ENCODE assay signal across 9 cellular contexts in the genomic region with DNA sequence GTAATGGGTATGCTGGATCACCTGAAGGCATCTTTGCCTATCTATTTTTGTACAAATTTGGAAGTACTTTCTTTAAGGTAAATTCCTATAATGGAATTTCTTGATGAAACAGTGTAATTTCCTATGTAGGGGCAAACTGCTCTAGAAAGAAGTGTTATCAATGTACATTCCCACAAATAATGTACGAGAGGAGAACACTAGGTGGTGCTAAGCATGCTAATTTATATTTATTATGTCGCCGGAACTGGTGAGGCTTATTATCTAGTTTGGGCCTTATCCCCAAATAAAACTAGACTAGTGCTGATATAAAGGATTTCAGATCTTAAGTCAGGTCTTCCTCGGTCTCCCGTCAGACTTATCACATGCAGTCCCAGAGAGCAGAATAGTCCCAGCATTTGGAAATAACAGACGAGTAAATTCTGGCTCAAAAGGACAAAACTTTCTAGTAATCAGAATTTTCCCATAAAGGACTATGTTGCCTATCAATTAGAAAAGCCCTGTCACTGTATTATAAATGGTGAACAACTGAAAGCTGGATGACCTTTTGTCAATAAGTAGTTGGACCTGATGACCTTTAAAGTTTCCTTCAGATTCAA.
DNase-seq lines count a peak whose midpoint lies in the region; ATAC-seq and TF ChIP-seq lines count a peak whose summit lies in the region.
"Had no signal": no experiment of that assay in that cellular context is flagged by ENCODE, and none has a peak within 500 bp of the region (broad histone marks: within the 10 kb centered on the region; RNA-seq: fewer than 3 reads in every experiment).

No MANE protein-coding gene starts in this region.

- intact Hi-C loops in heart left ventricle (cut with DNase I): loop anchor here in 5 of 10 donors (5.0 to 10.0 kb wide), 2 partner anchors 136 to 139 kb away; no protein-coding TSS in a partner anchor
- intact Hi-C loops in cardiac septum (cut with DNase I): no loop called here
- intact Hi-C loops in vagina (cut with DNase I): no loop called here

- ATAC-seq in heart left ventricle: no peak
- no peak for ATAC-seq in HG03095 (IDR thresholded peaks at IDR 0.05; ENCODE audit: unreplicated experiment)
- ATAC-seq in GM18517 (IDR thresholded peaks at IDR 0.05; ENCODE audit: unreplicated experiment): no peak

- H3K36me3 ChIP-seq in heart left ventricle (no peaks in the 10 kb centered on the region), Peyer's patch (no peaks in the 10 kb centered on the region), vagina (no peaks in the 10 kb centered on the region)

- WGBS in heart left ventricle, 4 donors: 26 to 32% (median 30%) methylated on average over 6 of the region's 6 CpGs

- H3K9me3 ChIP-seq in heart left ventricle: no peaks in the 10 kb centered on the region
- no peaks in the 10 kb centered on the region for H3K9me3 ChIP-seq in Peyer's patch
- H3K9me3 ChIP-seq in vagina: no peaks in the 10 kb centered on the region

- no peak for TF ChIP-seq POLR2A in heart left ventricle (IDR thresholded peaks at IDR 0.05)
- no peak for TF ChIP-seq POLR2A in Peyer's patch (IDR thresholded peaks at IDR 0.05)
- no peak for TF ChIP-seq POLR2A in vagina (IDR thresholded peaks at IDR 0.05)

- H3K27ac ChIP-seq in heart left ventricle: no peak overlapping the region
- H3K27ac ChIP-seq in Peyer's patch: no peak overlapping the region
- peak overlapping the region; percentile 45 for H3K27ac ChIP-seq in vagina

- H3K4me1 ChIP-seq in heart left ventricle (peaks cover 0 to 3% (median 0%) of the 10 kb centered on the region in 12 donors), Peyer's patch (no peaks in the 10 kb centered on the region), vagina (peaks cover 23% of the 10 kb centered on the region)

- no peaks in the 10 kb centered on the region for H3K27me3 ChIP-seq in heart left ventricle
- no peaks in the 10 kb centered on the region for H3K27me3 ChIP-seq in Peyer's patch
- no peaks in the 10 kb centered on the region for H3K27me3 ChIP-seq in vagina

- DNase-seq in heart left ventricle (no peak), cardiac septum (ENCODE audit: low spot score) (no peak), Peyer's patch (no peak), foreskin melanocyte (peak; percentile 16), vagina (ENCODE audit: extremely low spot score in 2 of 2) (no peak), mesenteric fat pad (ENCODE audit: low spot score) (no peak)
- DNase-seq: immature natural killer cell had no signal

- H3K4me3 ChIP-seq in heart left ventricle: no peak overlapping the region
- H3K4me3 ChIP-seq in Peyer's patch: no peak overlapping the region
- no peak overlapping the region for H3K4me3 ChIP-seq in vagina

- peak in 11 of 12 donors; percentile 12 to 60 (median 33) for TF ChIP-seq CTCF in heart left ventricle (IDR thresholded peaks at IDR 0.05)
- TF ChIP-seq CTCF in Peyer's patch (IDR thresholded peaks at IDR 0.05): peak in 4 of 6 experiments; percentile 29 to 57 (median 48)
- peak in 2 of 3 experiments; percentile 18 to 38 for TF ChIP-seq CTCF in vagina (IDR thresholded peaks at IDR 0.05)
